8 cellular contexts compared by ENCODE assay signal in genomic region chr15:101652098-101652782, GRCh38. TPM values are rescaled to one million over a fixed set of nuclear protein-coding genes. Genes with fewer than 3 reads are reported as not detected.
DNase-seq lines count a peak whose midpoint lies in the region; ATAC-seq and TF ChIP-seq lines count a peak whose summit lies in the region.

Gene TM2D3 (minus strand): TSS chr15:101652381. CDS start chr15:101652361, 20 bp downstream.

- peak within 1 kb of the TSS; percentile 91 to 99 (median 98) for H3K27ac Mint-ChIP-seq in naive B cell
- peak within 1 kb of the TSS; percentile 97 for H3K27ac Mint-ChIP-seq in stimulated activated memory B cell treated with anti-CD40 and anti-IgM and Interleukin-4, amounts not matched to agents 10 μg/mL and 1 μg/mL and 100 μg/mL, for 72 hours

- whole genome bisulfite sequencing in esophagus squamous epithelium, 2 donors: 0% methylated on average over 17 of the region's 75 CpGs; no CpG with 5 or more reads in 1 of the 2 donors

- intact Hi-C loops in Panc1 (cut with micrococcal nuclease; ENCODE audit: unreplicated experiment): no loop called here
- intact Hi-C loops in esophagus squamous epithelium (cut with DNase I): no loop called here

- DNase-seq in DMS79 (lab: John Stamatoyannopoulos, UW): peak; percentile 51
- peak; percentile 95 for DNase-seq in KBM-7
- DNase-seq in Panc1 (ENCODE audit: low read depth, low spot score): peak; percentile 45
- peak; percentile 94 to 96 for DNase-seq in activated T-cell treated with anti-CD3 and anti-CD28 coated beads, Interleukin-2, amount 50 U/mL, for 48 hours
- DNase-seq in esophagus squamous epithelium (lab: John Stamatoyannopoulos, UW): peak; percentile 56
- DNase-seq in naive B cell: peak; percentile 98

- H3K4me1 ChIP-seq in Panc1 (ENCODE audit: control insufficient read depth, insufficient read depth, low read length) (peaks cover 20% of the 10 kb centered on the region), esophagus squamous epithelium (peaks cover 10 to 52% (median 18%) of the 10 kb centered on the region in 3 donors)

- peaks cover 14% of the 10 kb centered on the region for H3K36me3 ChIP-seq in Panc1 (ENCODE audit: control insufficient read depth, insufficient read depth, low read length)
- H3K36me3 ChIP-seq in esophagus squamous epithelium: peaks cover 0 to 46% (median 0%) of the 10 kb centered on the region in 3 donors

- ATAC-seq in GM21717 (IDR thresholded peaks at IDR 0.05; ENCODE audit: unreplicated experiment) (peak; percentile 84), Panc1 (peak; percentile 97), naive B cell (ENCODE audit: low read depth in 2 of 2) (peak; percentile 91 to 93)
- peak; percentile 96 for ATAC-seq in stimulated activated memory B cell treated with anti-CD40 and anti-IgM and Interleukin-4, amounts not matched to agents 10 μg/mL and 1 μg/mL and 100 μg/mL, for 72 hours

- no peaks in the 10 kb centered on the region for H3K36me3 Mint-ChIP-seq in naive B cell
- H3K36me3 Mint-ChIP-seq in stimulated activated memory B cell treated with anti-CD40 and anti-IgM and Interleukin-4, amounts not matched to agents 10 μg/mL and 1 μg/mL and 100 μg/mL, for 72 hours: peaks cover 7% of the 10 kb centered on the region

- peak within 1 kb of the TSS; percentile 87 to 95 (median 94) for H3K4me3 Mint-ChIP-seq in naive B cell
- peak within 1 kb of the TSS; percentile 89 for H3K4me3 Mint-ChIP-seq in stimulated activated memory B cell treated with anti-CD40 and anti-IgM and Interleukin-4, amounts not matched to agents 10 μg/mL and 1 μg/mL and 100 μg/mL, for 72 hours

- CTCF ChIA-PET in Panc1 (lab: Charles Lee): no interaction called here

- H3K27ac ChIP-seq in Panc1 (ENCODE audit: low read length): peak within 1 kb of the TSS; percentile 89
- peak within 1 kb of the TSS; percentile 95 to 99 (median 98) for H3K27ac ChIP-seq in esophagus squamous epithelium

- TF ChIP-seq POLR2A in esophagus squamous epithelium (IDR thresholded peaks at IDR 0.05): peak in 3 of 4 donors; percentile 93 to 98 (median 94)

- H3K9me3 ChIP-seq in Panc1 (ENCODE audit: control insufficient read depth, insufficient read depth, low read depth, low read length) (no peaks in the 10 kb centered on the region), esophagus squamous epithelium (no peaks in the 10 kb centered on the region)

- POLR2A ChIA-PET in Panc1 (lab: Charles Lee): no interaction called here

- H3K27me3 Mint-ChIP-seq in naive B cell: no peaks in the 10 kb centered on the region
- H3K27me3 Mint-ChIP-seq in stimulated activated memory B cell treated with anti-CD40 and anti-IgM and Interleukin-4, amounts not matched to agents 10 μg/mL and 1 μg/mL and 100 μg/mL, for 72 hours: no peaks in the 10 kb centered on the region

- in situ Hi-C loops in KBM-7 (cut with MboI; ENCODE audit: low pct_unique_long_range_greater_than_20kb, low sequenced_read_pairs) (no loop called here), Panc1 (cut with HindIII; ENCODE audit: low pct_unique_long_range_greater_than_20kb, low sequenced_read_pairs) (no loop called here)

- H3K4me1 Mint-ChIP-seq in naive B cell: peaks cover 13 to 31% (median 14%) of the 10 kb centered on the region in 3 donors
- peaks cover 23% of the 10 kb centered on the region for H3K4me1 Mint-ChIP-seq in stimulated activated memory B cell treated with anti-CD40 and anti-IgM and Interleukin-4, amounts not matched to agents 10 μg/mL and 1 μg/mL and 100 μg/mL, for 72 hours

- BruUV-seq in Panc1 (replicated peaks; lab: Mats Ljungman, UMichigan): no TSS peak

- TF ChIP-seq CTCF in Panc1 (IDR thresholded peaks at IDR 0.05) (peak; percentile 84), esophagus squamous epithelium (IDR thresholded peaks at IDR 0.05) (peak; percentile 80 to 96 (median 92))

- H3K9me3 Mint-ChIP-seq in naive B cell: no peaks in the 10 kb centered on the region
- no peaks in the 10 kb centered on the region for H3K9me3 Mint-ChIP-seq in stimulated activated memory B cell treated with anti-CD40 and anti-IgM and Interleukin-4, amounts not matched to agents 10 μg/mL and 1 μg/mL and 100 μg/mL, for 72 hours

- H3K4me3 ChIP-seq in Panc1 (ENCODE audit: low read depth in 2 of 2, low read length in 2 of 2) (peak within 1 kb of the TSS; percentile 70 to 84), esophagus squamous epithelium (peak within 1 kb of the TSS; percentile 65 to 98 (median 86))

- H3K27me3 ChIP-seq in Panc1 (ENCODE audit: control insufficient read depth, insufficient read depth, low read length) (no peaks in the 10 kb centered on the region), esophagus squamous epithelium (no peaks in the 10 kb centered on the region)

RNA-seq across cellular contexts. Expression of gene TM2D3, which starts in this region (rescaled TPM):
- total RNA-seq in Panc1 (2021; ENCODE audit: unreplicated experiment): 53.4 TPM
- polyA plus RNA-seq in Panc1 (2012; ENCODE audit: insufficient read length): 48.1 TPM
- total RNA-seq in esophagus squamous epithelium: 10 to 100 TPM; 11.0 to 32.2 (median 19.9) TPM
- polyA plus RNA-seq in naive B cell (ENCODE audit: low read depth in 6 of 6): 10 to 100 TPM; 32.5 to 90.4 (median 49.4) TPM

Comparison
In these comparisons a context has a peak if more than half of its experiments do, and no peak if none do; other contexts are left out.
1. Peak in every context shown above with its lines: DNase-seq, ATAC-seq, H3K4me3 ChIP-seq and H3K27ac ChIP-seq.
2. DNase-seq: peak in every context shown above with its lines; median percentile 98 in naive B cell; 95 in KBM-7; 95 in activated T-cell treated with anti-CD3 and anti-CD28 coated beads, Interleukin-2, amount 50 U/mL, for 48 hours; 56 in esophagus squamous epithelium; 51 in DMS79; 45 in Panc1.